ENCODE assay signal across 8 cellular contexts in the genomic region with DNA sequence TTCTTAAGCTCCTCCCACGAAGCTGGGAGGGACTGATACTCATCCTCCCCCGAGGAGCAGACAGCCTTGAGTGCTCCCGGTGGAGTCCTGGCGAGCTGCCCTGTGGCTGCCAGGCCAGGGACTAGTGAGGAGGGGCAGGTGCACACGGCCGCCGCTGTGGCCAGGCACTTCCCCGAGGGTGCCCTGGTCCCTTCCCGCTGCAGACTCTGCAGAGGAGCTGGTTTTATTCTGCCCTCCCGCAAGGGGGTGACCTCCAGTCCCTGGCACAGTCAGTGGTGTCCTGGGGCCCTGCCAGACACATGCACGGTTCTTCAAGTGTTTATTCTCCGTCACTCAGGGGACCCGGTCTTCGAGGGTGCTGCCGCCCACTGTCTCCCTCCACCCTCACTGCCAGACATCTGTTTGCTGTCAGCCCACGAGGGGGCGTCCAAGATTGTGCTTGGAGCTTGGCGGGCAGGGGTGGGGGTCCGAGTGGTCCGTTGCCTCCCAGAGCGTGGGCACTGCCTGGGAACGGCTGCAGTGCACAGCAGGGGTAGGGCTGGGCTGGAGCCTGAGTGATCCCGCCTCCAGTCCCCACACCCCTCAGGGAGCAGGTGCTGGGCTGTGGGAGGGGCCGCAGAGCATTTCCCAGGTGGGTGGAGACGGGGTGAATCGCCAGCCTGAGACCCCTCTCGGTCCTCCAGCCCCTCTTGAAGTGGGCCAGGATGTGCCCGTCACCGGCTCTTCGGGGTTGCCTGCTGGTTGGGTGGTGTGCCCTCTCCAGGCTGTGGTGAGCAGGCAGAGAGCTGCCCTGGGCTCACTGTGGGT. TPM values are rescaled to one million over a fixed set of nuclear protein-coding genes. Genes with fewer than 3 reads are reported as not detected.
DNase-seq lines count a peak whose midpoint lies in the region; ATAC-seq and TF ChIP-seq lines count a peak whose summit lies in the region.

No MANE protein-coding gene starts in this region.

- H3K36me3 Mint-ChIP-seq in GM23338 (ENCODE audit: low read depth) = no peaks in the 10 kb centered on the region

- DNase-seq in AML-193 (lab: John Stamatoyannopoulos, UW) (peak; percentile 20 to 28), GM23338 (ENCODE audit: low spot score) (peak; percentile 81), NCI-H460 (ENCODE audit: extremely low read depth, low read depth) (peak; percentile 26), activated T-cell treated with anti-CD3 and anti-CD28 coated beads for 4 hours (peak; percentile 19), heart left ventricle (peak in 2 of 5 donors; percentile 51 to 69)
- DNase-seq in stimulated activated CD4-positive, alpha-beta T cell treated with anti-CD3 and anti-CD28 coated beads, Interleukin-1b, Interleukin-23, amount 100 ng/mL, for 48 hours = peak; percentile 30

- no peaks in the 10 kb centered on the region for H3K9me2 ChIP-seq in GM23338 (ENCODE audit: insufficient read depth)

- H3K4me3 ChIP-seq in GM23338 = no peak overlapping the region
- no peak overlapping the region for H3K4me3 ChIP-seq in heart left ventricle

- no peaks in the 10 kb centered on the region for H4K20me1 ChIP-seq in GM23338 (replicated peaks; ENCODE audit: insufficient read depth)

- H3K27ac Mint-ChIP-seq in GM23338 = no peak overlapping the region

- peak overlapping the region; percentile 12; the same call in 1 of the 3 replicates for H3K4me3 Mint-ChIP-seq in GM23338

- no peaks in the 10 kb centered on the region for H3K9me3 Mint-ChIP-seq in GM23338

- peaks cover 11% of the 10 kb centered on the region for H3K27me3 Mint-ChIP-seq in GM23338 (ENCODE audit: insufficient read depth, low read depth, poor library complexity)

- intact Hi-C loops in heart left ventricle (cut with DNase I) = loop anchor here (2.0 to 10.0 kb wide), 14 partner anchors 47 to 395 kb away; a partner anchor contains a TSS

- H3K79me2 ChIP-seq in GM23338 (replicated peaks; ENCODE audit: insufficient read depth) = no peaks in the 10 kb centered on the region

- H3K9me3 ChIP-seq in heart left ventricle = no peaks in the 10 kb centered on the region

- H3K4me2 ChIP-seq in GM23338 = no peak overlapping the region; the same call in 1 of the 2 replicates

- peak; percentile 25 for ATAC-seq in GM23338
- peak in 3 of 4 donors; percentile 2 to 11 (median 3) for ATAC-seq in heart left ventricle
- ATAC-seq in GM19328 (IDR thresholded peaks at IDR 0.05; ENCODE audit: unreplicated experiment) = no peak
- ATAC-seq in HG03196 (IDR thresholded peaks at IDR 0.05; ENCODE audit: unreplicated experiment) = no peak

- H3K27ac ChIP-seq in GM23338 (ENCODE audit: low read depth) (no peak overlapping the region), heart left ventricle (no peak overlapping the region)

- H3K4me1 ChIP-seq in GM23338 (ENCODE audit: insufficient read depth) (no peaks in the 10 kb centered on the region; the same call in 1 of the 2 replicates), heart left ventricle (peaks cover 0 to 33% (median 23%) of the 10 kb centered on the region in 12 donors)

- H2AFZ ChIP-seq in GM23338 = no peak overlapping the region

- H3F3A ChIP-seq in GM23338 (replicated peaks; ENCODE audit: low read depth) = no peaks in the 10 kb centered on the region

- WGBS in heart left ventricle, 4 donors = 11 to 14% (median 12%) methylated on average over 4 to 30 of the region's 30 CpGs

- TF ChIP-seq POLR2A in heart left ventricle (IDR thresholded peaks at IDR 0.05) = no peak

- H3K36me3 ChIP-seq in GM23338 (ENCODE audit: insufficient read depth) = no peaks in the 10 kb centered on the region
- H3K36me3 ChIP-seq in heart left ventricle = no peaks in the 10 kb centered on the region

- no peaks in the 10 kb centered on the region for H3K27me3 ChIP-seq in GM23338 (ENCODE audit: insufficient read depth)
- H3K27me3 ChIP-seq in heart left ventricle = no peaks in the 10 kb centered on the region

- peak; percentile 71 to 92 for TF ChIP-seq CTCF in GM23338 (conservative IDR thresholded peaks at IDR 0.05; ENCODE audit: low read depth in 2 of 2)
- peak in 11 of 12 donors; percentile 33 to 65 (median 53) for TF ChIP-seq CTCF in heart left ventricle (IDR thresholded peaks at IDR 0.05)

- peaks cover 9% of the 10 kb centered on the region for H3K4me1 Mint-ChIP-seq in GM23338

RNA-seq across cellular contexts. Expression of a gene that starts 3.1 kb away (rescaled TPM):
- 12.6 and 12.7 TPM in 2 replicates for total RNA-seq in GM23338 (2014; rRNA removed; shearing (Covaris generic))
- polyA plus RNA-seq in GM23338 (2016; fragmentation: Nextera tagmentation; extraction: Ambion mirVana) (4.3 and 5.1 TPM in 2 replicates), heart left ventricle (10 to 100 TPM in 1 of 2 donors, 1 to 10 TPM in 1; 2.9 to 10.7 TPM)
- 2.1 and 3.1 TPM in 2 replicates for total RNA-seq in NCI-H460 (2014; rRNA removed; shearing (Covaris generic))
- 4.2 and 6.5 TPM in 2 replicates for polyA plus RNA-seq in NCI-H460 (2014; cell fraction: nucleus; rRNA removed)
- total RNA-seq in heart left ventricle = 10 to 100 TPM in 2 of 9 donors, 1 to 10 TPM in 7; 6.1 to 12.0 (median 8.8) TPM

RNA-seq across cellular contexts. Expression of a gene that starts 17.2 kb away (rescaled TPM):
- 0.66 and 1.1 TPM in 2 replicates for total RNA-seq in GM23338 (2014; rRNA removed; shearing (Covaris generic))
- polyA plus RNA-seq in GM23338 (2016; fragmentation: Nextera tagmentation; extraction: Ambion mirVana) (0.10 and 0.64 TPM in 2 replicates), heart left ventricle (not detected)
- total RNA-seq in NCI-H460 (2014; rRNA removed; shearing (Covaris generic)) = not detected in 2 replicates
- not detected in 2 replicates for polyA plus RNA-seq in NCI-H460 (2014; cell fraction: nucleus; rRNA removed)
- not detected for total RNA-seq in heart left ventricle

RNA-seq across cellular contexts. Expression of a gene that starts 23.2 kb away (rescaled TPM):
- total RNA-seq in GM23338 (2014; rRNA removed; shearing (Covaris generic)) = 759 and 964 TPM in 2 replicates
- polyA plus RNA-seq in GM23338 (2016; fragmentation: Nextera tagmentation; extraction: Ambion mirVana) (2,298 and 2,471 TPM in 2 replicates), heart left ventricle (1,000 to 10,000 TPM; 1,943 to 3,051 TPM)
- total RNA-seq in NCI-H460 (2014; rRNA removed; shearing (Covaris generic)) = 1,658 and 1,943 TPM in 2 replicates
- 3,089 and 4,487 TPM in 2 replicates for polyA plus RNA-seq in NCI-H460 (2014; cell fraction: nucleus; rRNA removed)
- total RNA-seq in heart left ventricle = 100 to 1,000 TPM; 434 to 831 (median 670) TPM

RNA-seq across cellular contexts. Expression of a gene that starts 43.0 kb away (rescaled TPM):
- 215 and 298 TPM in 2 replicates for total RNA-seq in GM23338 (2014; rRNA removed; shearing (Covaris generic))
- polyA plus RNA-seq in GM23338 (2016; fragmentation: Nextera tagmentation; extraction: Ambion mirVana) (192 and 201 TPM in 2 replicates), heart left ventricle (100 to 1,000 TPM in 1 of 2 donors, 10 to 100 TPM in 1; 72.0 to 128 TPM)
- 169 and 171 TPM in 2 replicates for total RNA-seq in NCI-H460 (2014; rRNA removed; shearing (Covaris generic))
- 606 and 655 TPM in 2 replicates for polyA plus RNA-seq in NCI-H460 (2014; cell fraction: nucleus; rRNA removed)
- total RNA-seq in heart left ventricle = 100 to 1,000 TPM in 1 of 9 donors, 10 to 100 TPM in 8; 57.4 to 107 (median 73.6) TPM

Comparison
In these comparisons a context has a peak if more than half of its experiments do, and no peak if none do; other contexts are left out.
1. ATAC-seq: peak in GM23338 (single experiment) and heart left ventricle (3 of 4); none in GM19328 (single experiment) and HG03196 (single experiment).